8 cellular contexts compared by ENCODE assay signal in the genomic region with DNA sequence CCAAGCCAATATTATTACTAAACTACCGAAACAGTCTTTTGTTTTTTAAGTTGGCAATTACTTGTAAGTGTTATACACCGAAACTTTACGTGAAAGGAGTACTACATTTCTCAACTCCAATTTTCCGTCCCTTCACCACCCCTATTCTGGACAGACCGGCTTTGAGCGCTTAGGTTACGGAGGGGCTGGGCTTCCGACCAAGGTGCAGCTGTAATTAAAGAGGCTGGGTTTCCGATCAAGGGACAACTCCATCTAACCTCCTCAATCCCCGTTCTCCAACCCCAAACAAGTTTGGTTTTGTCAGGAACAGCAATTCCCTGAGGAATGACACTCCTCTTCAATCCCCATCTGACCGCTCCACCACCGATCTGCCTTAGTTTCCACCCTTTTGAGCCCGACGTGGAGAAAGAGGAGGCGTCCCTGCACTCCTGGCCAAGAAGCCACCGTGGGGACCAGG. TPM values are rescaled to one million over a fixed set of nuclear protein-coding genes. Genes with fewer than 3 reads are reported as not detected.
DNase-seq lines count a peak whose midpoint lies in the region; ATAC-seq, FAIRE-seq and TF ChIP-seq lines count a peak whose summit lies in the region.

No MANE protein-coding gene starts in this region.

- H3K4me1 Mint-ChIP-seq in WTC11 = peaks cover 20% of the 10 kb centered on the region
- H3K4me1 Mint-ChIP-seq in neural progenitor cell = peaks cover 27% of the 10 kb centered on the region

- H3K36me3 ChIP-seq in esophagus muscularis mucosa (peaks cover 0 to 18% (median 5%) of the 10 kb centered on the region in 4 donors), neural progenitor cell (peaks cover 7% of the 10 kb centered on the region)

- FAIRE-seq in HTR-8/SVneo (lab: Jason Lieb, UNC) = no peak

- H3K9me3 ChIP-seq in esophagus muscularis mucosa = no peaks in the 10 kb centered on the region
- no peaks in the 10 kb centered on the region for H3K9me3 ChIP-seq in neural progenitor cell (ENCODE audit: low read depth)

- H3K27me3 Mint-ChIP-seq in WTC11 (ENCODE audit: low read depth) (peaks cover 17% of the 10 kb centered on the region), neural progenitor cell (ENCODE audit: insufficient read depth, low read depth) (no peaks in the 10 kb centered on the region)

- peak overlapping the region; percentile 92 to 97 (median 96) for H3K27ac ChIP-seq in esophagus muscularis mucosa (replicated peaks in 1 of 4)
- H3K27ac ChIP-seq in neural progenitor cell = peak overlapping the region; percentile 93

- peaks cover 46% of the 10 kb centered on the region for H3K79me2 ChIP-seq in neural progenitor cell (ENCODE audit: low read depth)

- H3K27me3 ChIP-seq in esophagus muscularis mucosa = no peaks in the 10 kb centered on the region
- peaks cover 12% of the 10 kb centered on the region for H3K27me3 ChIP-seq in neural progenitor cell

- peak overlapping the region; percentile 71 to 98 (median 96) for H3K4me3 ChIP-seq in esophagus muscularis mucosa
- H3K4me3 ChIP-seq in neural progenitor cell = peak overlapping the region; percentile 95

- peaks cover 18% of the 10 kb centered on the region for H3F3A ChIP-seq in neural progenitor cell (ENCODE audit: low read depth)

- H4K20me1 ChIP-seq in neural progenitor cell (ENCODE audit: low read depth) = peaks cover 3% of the 10 kb centered on the region

- TF ChIP-seq CTCF in WTC11 (IDR thresholded peaks at IDR 0.05) (no peak), esophagus muscularis mucosa (IDR thresholded peaks at IDR 0.05) (no peak), neural progenitor cell (IDR thresholded peaks at IDR 0.05) (no peak)

- 0% methylated on average over 12 of the region's 16 CpGs for WGBS in esophagus muscularis mucosa

- H3K27ac Mint-ChIP-seq in WTC11 (peak overlapping the region; percentile 99), neural progenitor cell (peak overlapping the region; percentile 82)

- H3K9ac ChIP-seq in neural progenitor cell = peak overlapping the region; percentile 69

- H3K9me3 Mint-ChIP-seq in WTC11 (no peaks in the 10 kb centered on the region), neural progenitor cell (no peaks in the 10 kb centered on the region)

- H3K4me1 ChIP-seq in esophagus muscularis mucosa = peaks cover 44 to 60% (median 55%) of the 10 kb centered on the region in 4 donors
- H3K4me1 ChIP-seq in neural progenitor cell = peaks cover 16% of the 10 kb centered on the region

- H3K4me3 Mint-ChIP-seq in WTC11 (peak overlapping the region; percentile 100), neural progenitor cell (peak overlapping the region; percentile 99)

- H3K36me3 Mint-ChIP-seq in WTC11 (peaks cover 16% of the 10 kb centered on the region), neural progenitor cell (peaks cover 7% of the 10 kb centered on the region)

- peak; percentile 7 for DNase-seq in DMS79 (lab: John Stamatoyannopoulos, UW)
- DNase-seq in HT-29 (ENCODE audit: low spot score) = peak; percentile 71
- DNase-seq in WTC11 (ENCODE audit: low spot score) = no peak
- DNase-seq in esophagus muscularis mucosa (ENCODE audit: extremely low spot score) = no peak
- DNase-seq in neural progenitor cell (ENCODE audit: low spot score) = no peak
- no peak for DNase-seq in NCI-H1694 treated with DMSO at 0.1 percent for 48 hours (lab: John Stamatoyannopoulos, UW)
- no peak for DNase-seq in HTR-8/SVneo (ENCODE audit: insufficient read length, low spot score)

- H3K4me2 ChIP-seq in neural progenitor cell = peak overlapping the region; percentile 96

- peak overlapping the region; percentile 85 for H2AFZ ChIP-seq in neural progenitor cell (replicated peaks)

- peak; percentile 11 for ATAC-seq in WTC11
- no peak for ATAC-seq in HG02678 (IDR thresholded peaks at IDR 0.05; ENCODE audit: unreplicated experiment)

- no peak for TF ChIP-seq POLR2A in esophagus muscularis mucosa (IDR thresholded peaks at IDR 0.05; ENCODE audit: low read depth)

- CTCF ChIA-PET in WTC11 (lab: Charles Lee) = no interaction called here

- intact Hi-C loops in esophagus muscularis mucosa (cut with DNase I) = loop anchor here (2.0 kb wide), 1 partner anchor 53 kb away; no protein-coding TSS in a partner anchor

- no peak for TF ChIP-seq EP300 in esophagus muscularis mucosa (IDR thresholded peaks at IDR 0.05)

- POLR2A ChIA-PET in WTC11 (lab: Charles Lee) = no interaction called here

TF ChIP-seq in WTC11, 78 proteins besides CTCF, POLR2A, EP300 and RAD21:
- TF ChIP-seq ZNF219 (CRISPR knock-in tag; IDR thresholded peaks at IDR 0.05; ENCODE audit: borderline replicate concordance) (no peak), ZNF317 (CRISPR knock-in tag; IDR thresholded peaks at IDR 0.05; ENCODE audit: borderline replicate concordance, low read depth) (no peak), ATF1 (CRISPR knock-in tag; IDR thresholded peaks at IDR 0.05) (no peak), ELF4 (CRISPR knock-in tag; IDR thresholded peaks at IDR 0.05; ENCODE audit: low read depth) (no peak), SP1 (CRISPR knock-in tag; conservative IDR thresholded peaks at IDR 0.05) (no peak), RELA (CRISPR knock-in tag; IDR thresholded peaks at IDR 0.05; ENCODE audit: borderline replicate concordance) (no peak), TEAD1 (CRISPR knock-in tag; IDR thresholded peaks at IDR 0.05) (no peak), ESRRA (CRISPR knock-in tag; IDR thresholded peaks at IDR 0.05; ENCODE audit: borderline replicate concordance) (no peak), ZNF232 (CRISPR knock-in tag; IDR thresholded peaks at IDR 0.05) (no peak), RORB (CRISPR knock-in tag; IDR thresholded peaks at IDR 0.05) (no peak)
- TF ChIP-seq, protein P1, sequence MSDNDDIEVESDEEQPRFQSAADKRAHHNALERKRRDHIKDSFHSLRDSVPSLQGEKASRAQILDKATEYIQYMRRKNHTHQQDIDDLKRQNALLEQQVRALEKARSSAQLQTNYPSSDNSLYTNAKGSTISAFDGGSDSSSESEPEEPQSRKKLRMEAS (CRISPR knock-in tag; IDR thresholded peaks at IDR 0.05) = no peak

RNA-seq across cellular contexts. Expression of a gene that starts 0.6 kb away (rescaled TPM):
- total RNA-seq in HT-29 (2014; rRNA removed; shearing (Covaris generic)) = 10.2 and 11.1 TPM in 2 replicates
- total RNA-seq in WTC11 (2021) (18.8 to 24.5 TPM (median 19.8 TPM) in 3 replicates), esophagus muscularis mucosa (10 to 100 TPM; 24.5 to 33.0 (median 30.9) TPM), neural progenitor cell (ENCODE audit: low replicate concordance) (17.7 and 28.5 TPM in 2 replicates)

Comparison
In these comparisons a context has a peak if more than half of its experiments do, and no peak if none do; other contexts are left out.
1. DNase-seq: peak in DMS79 (single experiment) and HT-29 (single experiment); none in WTC11 (single experiment), esophagus muscularis mucosa (single experiment), neural progenitor cell (single experiment), NCI-H1694 treated with DMSO at 0.1 percent for 48 hours (single experiment) and HTR-8/SVneo (single experiment).